ENCODE assay signal across 1 cellular context in the genomic region with DNA sequence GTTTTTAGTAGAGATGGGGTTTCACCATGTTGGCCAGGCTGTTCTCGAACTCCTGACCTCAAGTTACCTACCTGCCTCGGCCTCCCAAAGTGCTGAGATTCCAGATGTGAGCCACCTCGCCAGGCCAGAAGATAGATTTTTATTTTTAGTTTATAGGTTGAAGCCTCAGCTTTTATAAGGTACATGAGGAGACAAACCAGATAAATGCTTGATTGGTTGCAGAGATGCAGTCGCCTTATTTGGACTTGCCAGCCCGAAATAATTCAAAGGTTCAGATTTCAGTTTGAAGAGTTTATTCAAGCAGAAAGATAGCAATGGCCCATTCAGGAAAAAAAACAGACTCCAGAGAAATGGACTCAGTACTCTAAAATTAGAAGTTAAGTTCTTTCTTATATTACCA.
TF ChIP-seq lines count a peak whose summit lies in the region.

No MANE protein-coding gene starts in this region.

TF ChIP-seq in HepG2, 621 proteins besides CTCF, POLR2A, EP300 and RAD21:
- TF ChIP-seq ZNF530 (CRISPR knock-in tag; IDR thresholded peaks at IDR 0.05; ENCODE audit: low read depth): no peak
